Comparison of ENCODE assay signal across 13 cellular contexts in the genomic region with DNA sequence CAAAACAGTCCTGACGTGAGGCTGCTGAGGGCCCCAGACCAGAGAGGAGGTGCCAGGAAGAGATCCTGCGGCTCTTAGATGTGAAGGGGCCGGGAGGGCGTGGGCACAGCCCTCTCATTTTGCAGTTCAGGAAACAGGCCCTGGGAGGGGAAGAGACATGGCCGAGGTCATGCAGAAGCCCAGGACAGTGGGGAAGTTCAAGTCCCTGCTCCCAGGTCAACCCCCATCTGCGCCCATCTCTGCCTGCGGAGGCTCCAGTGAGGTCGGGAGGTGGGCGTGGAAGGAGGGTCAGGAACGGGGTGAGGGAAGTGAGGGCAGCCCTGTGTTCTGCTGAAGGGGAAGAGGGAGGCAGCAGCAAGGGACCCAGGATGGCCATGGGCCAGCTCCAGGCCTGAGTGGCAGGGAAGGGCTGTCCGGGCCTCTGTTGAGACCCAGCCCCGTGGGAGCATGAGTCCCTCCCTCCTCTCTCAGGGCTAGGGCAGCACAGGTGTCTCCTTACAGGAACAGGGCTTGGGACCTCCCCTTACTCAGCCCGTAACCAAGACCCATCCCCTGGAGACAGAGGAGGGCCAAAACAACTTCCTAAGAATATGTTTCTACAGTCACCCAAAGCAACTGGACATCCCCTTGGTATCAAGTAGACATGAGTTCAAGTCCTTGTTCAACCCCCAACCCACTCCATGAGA.
DNase-seq lines count a peak whose midpoint lies in the region; ATAC-seq and TF ChIP-seq lines count a peak whose summit lies in the region.
"Had no signal": no experiment of that assay in that cellular context is flagged by ENCODE, and none has a peak within 500 bp of the region (broad histone marks: within the 10 kb centered on the region; RNA-seq: fewer than 3 reads in every experiment).

No MANE protein-coding gene starts in this region.

- no peak for TF ChIP-seq CTCF in CD14-positive monocyte (IDR thresholded peaks at IDR 0.05)
- no peak for TF ChIP-seq CTCF in heart left ventricle (IDR thresholded peaks at IDR 0.05)
- no peak for TF ChIP-seq CTCF in prostate gland (IDR thresholded peaks at IDR 0.05)
- TF ChIP-seq CTCF in mesothelial cell of epicardium (IDR thresholded peaks at IDR 0.05; ENCODE audit: unreplicated experiment): no peak

- H3K36me3 Mint-ChIP-seq in CD14-positive monocyte (peaks cover 84 to 91% of the 10 kb centered on the region in 2 donors), T-cell (peaks cover 69% of the 10 kb centered on the region), mesothelial cell of epicardium (peaks cover 9% of the 10 kb centered on the region)

- H3K27me3 ChIP-seq in heart left ventricle (no peaks in the 10 kb centered on the region), prostate gland (replicated peaks; ENCODE audit: insufficient read depth) (no peaks in the 10 kb centered on the region)
- H3K27me3 ChIP-seq: breast epithelium had no signal

- H3K9me3 ChIP-seq in heart left ventricle: no peaks in the 10 kb centered on the region
- H3K9me3 ChIP-seq in prostate gland: no peaks in the 10 kb centered on the region
- H3K9me3 ChIP-seq: breast epithelium, Caco-2 had no signal

- 51 to 60% (median 54%) methylated on average over 12 to 13 of the region's 13 CpGs for WGBS in heart left ventricle, 4 donors
- 64% methylated on average over 13 of the region's 13 CpGs for WGBS in prostate gland

- H3K4me3 Mint-ChIP-seq in CD14-positive monocyte (peak overlapping the region; percentile 100), T-cell (peak overlapping the region; percentile 99), mesothelial cell of epicardium (no peak overlapping the region)

- CTCF ChIA-PET in T-cell (lab: Charles Lee): interaction anchor here in 1 of 2 donors (0.6 kb wide), 1 partner anchor 144 kb away, joined by 3 read pairs; a partner anchor contains a TSS

- TF ChIP-seq POLR2A in heart left ventricle (IDR thresholded peaks at IDR 0.05): no peak
- no peak for TF ChIP-seq POLR2A in prostate gland (IDR thresholded peaks at IDR 0.05)

- no peak overlapping the region for H3K4me3 ChIP-seq in heart left ventricle
- H3K4me3 ChIP-seq in prostate gland: no peak overlapping the region
- H3K4me3 ChIP-seq: breast epithelium had no signal

- peak overlapping the region in 11 of 12 donors; percentile 7 to 95 (median 55) for H3K27ac ChIP-seq in heart left ventricle
- peak overlapping the region; percentile 42 to 51 for H3K27ac ChIP-seq in prostate gland

- intact Hi-C loops in CD14-positive monocyte (cut with micrococcal nuclease) (loop anchor here (2.0 to 10.0 kb wide), 3 partner anchors 71 to 143 kb away; a partner anchor contains a TSS), heart left ventricle (cut with DNase I) (no loop called here), prostate gland (cut with DNase I) (no loop called here)

- H3K27ac Mint-ChIP-seq in CD14-positive monocyte (peak overlapping the region; percentile 100), T-cell (peak overlapping the region; percentile 89 to 93), mesothelial cell of epicardium (no peak overlapping the region)

- H3K27me3 Mint-ChIP-seq in CD14-positive monocyte (ENCODE audit: low read depth in 3 of 3): peaks cover 0 to 2% (median 0%) of the 10 kb centered on the region in 3 donors
- no peaks in the 10 kb centered on the region for H3K27me3 Mint-ChIP-seq in T-cell
- no peaks in the 10 kb centered on the region for H3K27me3 Mint-ChIP-seq in mesothelial cell of epicardium (ENCODE audit: low read depth)

- H3K4me1 Mint-ChIP-seq in CD14-positive monocyte: peaks cover 81% of the 10 kb centered on the region
- peaks cover 81 to 92% (median 90%) of the 10 kb centered on the region in 3 donors for H3K4me1 Mint-ChIP-seq in T-cell
- no peaks in the 10 kb centered on the region for H3K4me1 Mint-ChIP-seq in mesothelial cell of epicardium

- ATAC-seq in T-cell (replicated peaks in 1 of 4) (peak in 1 of 4 experiments; percentile 21), heart left ventricle (peak; percentile 48 to 78 (median 68)), GM18858 (IDR thresholded peaks at IDR 0.05; ENCODE audit: unreplicated experiment) (no peak)

- DNase-seq in CD14-positive monocyte (ENCODE audit: low spot score): peak; percentile 80
- DNase-seq in T-cell: peak in 1 of 34 experiments; percentile 23
- DNase-seq in heart left ventricle: peak; percentile 54 to 83 (median 81)
- DNase-seq in prostate gland (ENCODE audit: low spot score): no peak
- no peak for DNase-seq in cerebellar cortex (ENCODE audit: low spot score)
- DNase-seq in mesothelial cell of epicardium (ENCODE audit: low spot score in 2 of 2, unreplicated experiment in 2 of 2): no peak
- no peak for DNase-seq in DMS153 treated with DMSO at 0.1 percent for 48 hours (lab: John Stamatoyannopoulos, UW; ENCODE audit: unreplicated experiment)
- DNase-seq: activated CD4-positive, CD25-positive, alpha-beta regulatory T cell; Caco-2; foreskin fibroblast; NCI-H1105 treated with DMSO at 0.1 percent for 48 hours had no signal

- peaks cover 0 to 5% (median 0%) of the 10 kb centered on the region in 7 donors for H3K9me3 Mint-ChIP-seq in CD14-positive monocyte
- H3K9me3 Mint-ChIP-seq in T-cell: no peaks in the 10 kb centered on the region
- H3K9me3 Mint-ChIP-seq in mesothelial cell of epicardium: no peaks in the 10 kb centered on the region

- POLR2A ChIA-PET in T-cell (lab: Charles Lee): no interaction called here

- H3K4me1 ChIP-seq in heart left ventricle: peaks cover 0 to 69% (median 21%) of the 10 kb centered on the region in 12 donors
- H3K4me1 ChIP-seq in prostate gland (replicated peaks): peaks cover 5% of the 10 kb centered on the region
- H3K4me1 ChIP-seq: breast epithelium, Caco-2 had no signal

- H3K36me3 ChIP-seq in heart left ventricle (peaks cover 0 to 50% (median 26%) of the 10 kb centered on the region in 9 donors), prostate gland (no peaks in the 10 kb centered on the region)
- H3K36me3 ChIP-seq: breast epithelium had no signal

Comparison
In these comparisons a context has a peak if more than half of its experiments do, and no peak if none do; other contexts are left out.
1. DNase-seq: peak in CD14-positive monocyte (single experiment) and heart left ventricle (5 of 5); none in prostate gland (single experiment), cerebellar cortex (single experiment), mesothelial cell of epicardium (0 of 2) and DMS153 treated with DMSO at 0.1 percent for 48 hours (single experiment).
2. intact Hi-C loops: an anchor here in CD14-positive monocyte (2.0 to 10.0 kb wide); none called in heart left ventricle and prostate gland.